8 cellular contexts compared by ENCODE assay signal in genomic region chr2:33476100-33476792, GRCh38. TPM values are rescaled to one million over a fixed set of nuclear protein-coding genes. Genes with fewer than 3 reads are reported as not detected.
DNase-seq lines count a peak whose midpoint lies in the region; ATAC-seq and TF ChIP-seq lines count a peak whose summit lies in the region.

TSS of gene RASGRP3 (plus strand) at chr2:33476649. CDS start at chr2:33515137, 38,488 bp downstream.

- DNase-seq in DND-41: peak; percentile 76
- peak; percentile 88 for DNase-seq in SK-MEL-5 (ENCODE audit: low read depth, low spot score)
- DNase-seq in activated naive CD4-positive, alpha-beta T cell treated with anti-CD3 and anti-CD28 coated beads, Interleukin-2, amount 50 U/mL, for 16 hours: peak; percentile 51
- peak; percentile 83 for DNase-seq in glomerular endothelial cell (ENCODE audit: extremely low read depth, low read depth, low spot score)
- peak; percentile 74 for DNase-seq in occipital lobe (lab: John Stamatoyannopoulos, UW)
- peak; percentile 87 to 91 for DNase-seq in suprapubic skin (ENCODE audit: low spot score in 2 of 2)

- H3K4me3 Mint-ChIP-seq in IgD-negative memory B cell: peak within 1 kb of the TSS; percentile 94 to 99 (median 96)

- H3K4me3 ChIP-seq in DND-41 (ENCODE audit: low read depth in 1 of 2, low read length in 2 of 2) (peak within 1 kb of the TSS; percentile 34 to 68; a peak in 3 of 4 replicates), suprapubic skin (peak within 1 kb of the TSS; percentile 62)

- TF ChIP-seq POLR2A in suprapubic skin (IDR thresholded peaks at IDR 0.05): peak in 1 of 2 donors; percentile 47

- peak within 1 kb of the TSS; percentile 88 for H3K4me2 ChIP-seq in DND-41 (ENCODE audit: insufficient read depth, low read length)

- peaks cover 10 to 31% (median 25%) of the 10 kb centered on the region in 3 donors for H3K4me1 Mint-ChIP-seq in IgD-negative memory B cell

- peak within 1 kb of the TSS; percentile 94 to 99 (median 99) for H3K27ac Mint-ChIP-seq in IgD-negative memory B cell

- no peaks in the 10 kb centered on the region for H3K9me3 Mint-ChIP-seq in IgD-negative memory B cell

- 1% methylated on average over 17 of the region's 18 CpGs for WGBS in suprapubic skin

- H3K9me3 ChIP-seq in DND-41 (ENCODE audit: insufficient read depth, low read length, severe bottlenecking) (no peaks in the 10 kb centered on the region), suprapubic skin (no peaks in the 10 kb centered on the region)

- H2AFZ ChIP-seq in DND-41 (ENCODE audit: low read depth, low read length): peak within 1 kb of the TSS; percentile 83

- H3K4me1 ChIP-seq in DND-41 (ENCODE audit: insufficient read depth, low read length) (peaks cover 32% of the 10 kb centered on the region), suprapubic skin (peaks cover 15% of the 10 kb centered on the region)

- H3K27ac ChIP-seq in DND-41 (ENCODE audit: low read length) (peak within 1 kb of the TSS; percentile 85), suprapubic skin (peak within 1 kb of the TSS; percentile 85)

- H3K27me3 ChIP-seq in DND-41 (ENCODE audit: insufficient read depth, low read length, poor library complexity): no peaks in the 10 kb centered on the region
- no peaks in the 10 kb centered on the region for H3K27me3 ChIP-seq in suprapubic skin

- H3K36me3 ChIP-seq in DND-41 (ENCODE audit: insufficient read depth, low read length) (no peaks in the 10 kb centered on the region), suprapubic skin (no peaks in the 10 kb centered on the region)

- H4K20me1 ChIP-seq in DND-41 (ENCODE audit: insufficient read depth, low read length): no peaks in the 10 kb centered on the region

- H3K79me2 ChIP-seq in DND-41 (ENCODE audit: insufficient read depth, low read length): no peaks in the 10 kb centered on the region

- TF ChIP-seq CTCF in DND-41 (IDR thresholded peaks at IDR 0.05; ENCODE audit: borderline replicate concordance, extremely low read depth, low read length, poor library complexity, severe bottlenecking): no peak
- no peak for TF ChIP-seq CTCF in suprapubic skin (IDR thresholded peaks at IDR 0.05)

- peak; percentile 86 for ATAC-seq in DND-41 (ENCODE audit: insufficient read depth, low read depth)
- ATAC-seq in GM21576 (IDR thresholded peaks at IDR 0.05; ENCODE audit: unreplicated experiment): peak; percentile 57

- in situ Hi-C loops in SK-MEL-5 (cut with HindIII; ENCODE audit: low pct_unique_long_range_greater_than_20kb, low sequenced_read_pairs): no loop called here

- H3K9ac ChIP-seq in DND-41 (ENCODE audit: low read depth, low read length): peak within 1 kb of the TSS; percentile 57

- no peak for TF ChIP-seq EP300 in suprapubic skin (IDR thresholded peaks at IDR 0.05)

- no peaks in the 10 kb centered on the region for H3K27me3 Mint-ChIP-seq in IgD-negative memory B cell

- peaks cover 4% of the 10 kb centered on the region for H3K36me3 Mint-ChIP-seq in IgD-negative memory B cell

RNA-seq across cellular contexts. Expression of gene RASGRP3, which starts in this region (rescaled TPM):
- polyA plus RNA-seq in IgD-negative memory B cell: 82.4 TPM
- total RNA-seq in SK-MEL-5 (2014; rRNA removed; shearing (Covaris generic)): 25.8 and 26.3 TPM in 2 replicates
- 3.0 and 3.7 TPM in 2 replicates for polyA plus RNA-seq in SK-MEL-5 (2015; cell fraction: cytosol; rRNA removed)
- 8.3 and 26.7 TPM in 2 replicates for polyA plus RNA-seq in SK-MEL-5 (2015; cell fraction: nucleus; rRNA removed)
- total RNA-seq in glomerular endothelial cell (90.3 and 117 TPM in 2 replicates), occipital lobe (11.1 TPM), suprapubic skin (10 to 100 TPM in 1 of 4 donors, 1 to 10 TPM in 3; 4.1 to 11.1 (median 6.4) TPM)

Comparison
In these comparisons a context has a peak if more than half of its experiments do, and no peak if none do; other contexts are left out.
1. Peak in every context shown above with its lines: DNase-seq, ATAC-seq, H3K4me3 ChIP-seq and H3K27ac ChIP-seq.